8 cellular contexts compared by ENCODE assay signal in genomic region chr12:112418596-112419268, GRCh38. TPM values are rescaled to one million over a fixed set of nuclear protein-coding genes. Genes with fewer than 3 reads are reported as not detected.
DNase-seq lines count a peak whose midpoint lies in the region; ATAC-seq and TF ChIP-seq lines count a peak whose summit lies in the region.

Gene PTPN11 (plus strand): TSS chr12:112418947. CDS start chr12:112419112, 165 bp downstream.

- peaks cover 15% of the 10 kb centered on the region; the same call in 1 of the 2 replicates for H4K20me1 ChIP-seq in OCI-LY7 (ENCODE audit: insufficient read depth, low read length)

- H3K27ac ChIP-seq in OCI-LY7 (ENCODE audit: low read depth, low read length, poor library complexity, severe bottlenecking), result peak within 1 kb of the TSS; percentile 65

- peaks cover 55% of the 10 kb centered on the region for H3K79me2 ChIP-seq in OCI-LY7 (ENCODE audit: insufficient read depth, low read depth, low read length)

- TF ChIP-seq CTCF in OCI-LY7 (conservative IDR thresholded peaks at IDR 0.05; ENCODE audit: low read length), result peak; percentile 76
- no peak for TF ChIP-seq CTCF in epithelial cell of esophagus (IDR thresholded peaks at IDR 0.05; ENCODE audit: insufficient read depth, low read depth, low read length, missing control alignments)
- peak; percentile 19 for TF ChIP-seq CTCF in mucosa of descending colon (IDR thresholded peaks at IDR 0.05)

- peak; percentile 66 for ATAC-seq in GM19467 (IDR thresholded peaks at IDR 0.05; ENCODE audit: unreplicated experiment)
- ATAC-seq in mucosa of descending colon, result peak; percentile 98

- no TSS peak for BruUV-seq in OCI-LY7 (replicated peaks; lab: Mats Ljungman, UMichigan)

- peak within 1 kb of the TSS; percentile 77 for H2AFZ ChIP-seq in OCI-LY7 (ENCODE audit: low read length)

- no peaks in the 10 kb centered on the region for H3K9me3 ChIP-seq in OCI-LY7 (ENCODE audit: low read length)
- H3K9me3 ChIP-seq in mucosa of descending colon, result no peaks in the 10 kb centered on the region

- POLR2A ChIA-PET in OCI-LY7 (lab: Charles Lee), result interaction anchor here (0.7 kb wide), 1 partner anchor 15 kb away, joined by 3 read pairs; no protein-coding TSS in a partner anchor

- intact Hi-C loops in OCI-LY7 (cut with micrococcal nuclease; ENCODE audit: unreplicated experiment), result loop anchor here (1.0 kb wide), 1 partner anchor 9 kb away; the partner anchor contains the start of gene RPL6
- intact Hi-C loops in mucosa of descending colon (cut with DNase I, micrococcal nuclease), result no loop called here

- peaks cover 10% of the 10 kb centered on the region; the same call in 1 of the 2 replicates for H3K36me3 ChIP-seq in OCI-LY7 (ENCODE audit: insufficient read depth, low read length)
- H3K36me3 ChIP-seq in mucosa of descending colon (ENCODE audit: low read depth), result no peaks in the 10 kb centered on the region

- peak within 1 kb of the TSS; percentile 89 for H3K4me2 ChIP-seq in OCI-LY7 (ENCODE audit: low read length)

- peak within 1 kb of the TSS; percentile 80 for H3K4me3 ChIP-seq in OCI-LY7 (ENCODE audit: low read depth, low read length, poor library complexity, severe bottlenecking)
- peak within 1 kb of the TSS; percentile 91 for H3K4me3 ChIP-seq in epithelial cell of esophagus (ENCODE audit: low read length)
- H3K4me3 ChIP-seq in mucosa of descending colon, result peak within 1 kb of the TSS; percentile 93

- H3K9me2 ChIP-seq in OCI-LY7 (ENCODE audit: insufficient read depth, low read length), result no peaks in the 10 kb centered on the region

- CTCF ChIA-PET in OCI-LY7 (lab: Charles Lee; ENCODE audit: unreplicated experiment), result no interaction called here

- DNase-seq in COR-L47 (lab: John Stamatoyannopoulos, UW) (peak; percentile 72), HPDE6-E6E7 (ENCODE audit: extremely low spot score) (peak; percentile 79), OCI-LY7 (ENCODE audit: low spot score) (peak; percentile 86), activated T-cell treated with anti-CD3 and anti-CD28 coated beads for 1 hour (ENCODE audit: low read depth) (peak; percentile 87), epithelial cell of esophagus (ENCODE audit: low read depth) (peak; percentile 89), mucosa of descending colon (peak; percentile 92 to 95 (median 94))
- peak; percentile 91 for DNase-seq in stimulated activated CD8-positive, alpha-beta memory T cell treated with anti-CD3 and anti-CD28 coated beads, Interleukin-4, amount 100 ng/mL, for 24 hours (ENCODE audit: low read depth)

- peaks cover 14% of the 10 kb centered on the region for H3K4me1 ChIP-seq in OCI-LY7 (ENCODE audit: insufficient read depth, low read length, poor library complexity, severe bottlenecking)
- H3K4me1 ChIP-seq in mucosa of descending colon (ENCODE audit: low read depth), result peaks cover 18% of the 10 kb centered on the region

RNA-seq across cellular contexts. Expression of gene PTPN11, which starts in this region (rescaled TPM):
- 56.2 and 61.0 TPM in 2 replicates for total RNA-seq in OCI-LY7 (2014; rRNA removed; shearing (Covaris generic))
- total RNA-seq in OCI-LY7 (2022) (113 and 123 TPM in 2 replicates), mucosa of descending colon (100 to 1,000 TPM in 1 of 3 donors, 10 to 100 TPM in 2; 53.5 to 118 (median 70.7) TPM)

Comparison
In these comparisons a context has a peak if more than half of its experiments do, and no peak if none do; other contexts are left out.
1. Peak in every context shown above with its lines: DNase-seq, ATAC-seq, H3K4me3 ChIP-seq and H3K27ac ChIP-seq.